ENCODE assay signal across 1 cellular context in the genomic region with DNA sequence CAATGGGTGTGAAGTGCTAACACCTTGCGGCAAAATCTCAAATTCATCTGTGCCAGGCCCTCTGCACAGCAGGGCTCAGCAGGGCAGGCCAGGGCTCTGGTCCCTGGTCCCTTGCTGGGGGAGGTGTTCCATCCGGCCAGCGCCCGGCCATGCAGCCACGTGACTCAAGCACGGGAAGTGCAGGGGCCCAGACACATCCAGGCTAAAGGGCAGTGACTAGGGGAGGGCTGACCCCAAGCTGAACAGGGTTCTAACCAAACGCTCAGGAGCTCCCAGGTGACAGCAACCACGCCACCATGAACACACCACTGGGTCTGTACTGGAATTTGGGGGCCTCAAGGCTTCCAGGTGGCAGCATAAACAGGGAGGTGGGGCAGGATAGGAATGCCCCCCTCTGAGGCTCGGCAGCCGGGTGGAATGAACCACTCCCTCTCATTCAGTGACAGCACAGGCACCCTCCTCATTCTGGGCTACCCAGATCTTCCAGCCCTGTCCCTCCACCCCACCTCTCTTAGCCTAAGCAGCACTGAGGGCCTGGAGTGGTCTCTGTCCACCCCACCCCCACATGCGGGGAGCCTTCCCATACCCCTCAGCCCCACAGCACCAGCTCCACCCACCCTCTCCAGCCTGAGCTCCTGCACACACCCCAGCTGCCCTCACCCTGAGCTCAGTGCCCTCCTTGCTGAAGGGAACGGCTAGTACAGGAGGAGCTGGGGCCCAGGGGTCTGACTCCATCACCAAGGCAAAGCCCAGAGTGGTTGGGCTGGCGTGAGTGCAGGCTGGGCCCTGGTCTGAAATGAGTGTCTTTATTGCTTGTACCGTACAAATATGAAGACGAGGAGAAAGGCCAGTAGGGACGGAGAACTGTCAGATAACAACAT.
TF ChIP-seq lines count a peak whose summit lies in the region.

No MANE protein-coding gene starts in this region.

TF ChIP-seq in HepG2, 621 proteins besides CTCF, POLR2A, EP300 and RAD21 (continued from another document and continues in another):
- TF ChIP-seq, protein P1, sequence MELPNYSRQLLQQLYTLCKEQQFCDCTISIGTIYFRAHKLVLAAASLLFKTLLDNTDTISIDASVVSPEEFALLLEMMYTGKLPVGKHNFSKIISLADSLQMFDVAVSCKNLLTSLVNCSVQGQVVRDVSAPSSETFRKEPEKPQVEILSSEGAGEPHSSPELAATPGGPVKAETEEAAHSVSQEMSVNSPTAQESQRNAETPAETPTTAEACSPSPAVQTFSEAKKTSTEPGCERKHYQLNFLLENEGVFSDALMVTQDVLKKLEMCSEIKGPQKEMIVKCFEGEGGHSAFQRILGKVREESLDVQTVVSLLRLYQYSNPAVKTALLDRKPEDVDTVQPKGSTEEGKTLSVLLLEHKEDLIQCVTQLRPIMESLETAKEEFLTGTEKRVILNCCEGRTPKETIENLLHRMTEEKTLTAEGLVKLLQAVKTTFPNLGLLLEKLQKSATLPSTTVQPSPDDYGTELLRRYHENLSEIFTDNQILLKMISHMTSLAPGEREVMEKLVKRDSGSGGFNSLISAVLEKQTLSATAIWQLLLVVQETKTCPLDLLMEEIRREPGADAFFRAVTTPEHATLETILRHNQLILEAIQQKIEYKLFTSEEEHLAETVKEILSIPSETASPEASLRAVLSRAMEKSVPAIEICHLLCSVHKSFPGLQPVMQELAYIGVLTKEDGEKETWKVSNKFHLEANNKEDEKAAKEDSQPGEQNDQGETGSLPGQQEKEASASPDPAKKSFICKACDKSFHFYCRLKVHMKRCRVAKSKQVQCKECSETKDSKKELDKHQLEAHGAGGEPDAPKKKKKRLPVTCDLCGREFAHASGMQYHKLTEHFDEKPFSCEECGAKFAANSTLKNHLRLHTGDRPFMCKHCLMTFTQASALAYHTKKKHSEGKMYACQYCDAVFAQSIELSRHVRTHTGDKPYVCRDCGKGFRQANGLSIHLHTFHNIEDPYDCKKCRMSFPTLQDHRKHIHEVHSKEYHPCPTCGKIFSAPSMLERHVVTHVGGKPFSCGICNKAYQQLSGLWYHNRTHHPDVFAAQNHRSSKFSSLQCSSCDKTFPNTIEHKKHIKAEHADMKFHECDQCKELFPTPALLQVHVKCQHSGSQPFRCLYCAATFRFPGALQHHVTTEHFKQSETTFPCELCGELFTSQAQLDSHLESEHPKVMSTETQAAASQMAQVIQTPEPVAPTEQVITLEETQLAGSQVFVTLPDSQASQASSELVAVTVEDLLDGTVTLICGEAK (IDR thresholded peaks at IDR 0.05): no peak
- TF ChIP-seq, protein P1 (CRISPR knock-in tag; IDR thresholded peaks at IDR 0.05): peak; percentile 73; the same call in 1 of the 2 replicates
- TF ChIP-seq, protein P2, sequence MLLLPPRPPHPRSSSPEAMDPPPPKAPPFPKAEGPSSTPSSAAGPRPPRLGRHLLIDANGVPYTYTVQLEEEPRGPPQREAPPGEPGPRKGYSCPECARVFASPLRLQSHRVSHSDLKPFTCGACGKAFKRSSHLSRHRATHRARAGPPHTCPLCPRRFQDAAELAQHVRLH (CRISPR knock-in tag; IDR thresholded peaks at IDR 0.05; ENCODE audit: borderline replicate concordance, low read depth): peak; percentile 80; the same call in 1 of the 2 replicates
- TF ChIP-seq ZGPAT (CRISPR knock-in tag; IDR thresholded peaks at IDR 0.05) (peak; percentile 91), RARA (CRISPR knock-in tag; IDR thresholded peaks at IDR 0.05) (peak; percentile 84), TAF1 (CRISPR knock-in tag; IDR thresholded peaks at IDR 0.05) (peak; percentile 73), STAT6 (CRISPR knock-in tag; IDR thresholded peaks at IDR 0.05; ENCODE audit: borderline replicate concordance) (peak; percentile 20; the same call in 1 of the 2 replicates), IKZF4 (CRISPR knock-in tag; IDR thresholded peaks at IDR 0.05; ENCODE audit: borderline replicate concordance, low read depth, not compliant biosample characterization) (no peak), ZNF513 (CRISPR knock-in tag; conservative IDR thresholded peaks at IDR 0.05) (no peak), SETDB1 (CRISPR knock-in tag; IDR thresholded peaks at IDR 0.05; ENCODE audit: borderline replicate concordance) (no peak), ZMYM3 (CRISPR knock-in tag; IDR thresholded peaks at IDR 0.05) (no peak), ZFP37 (CRISPR knock-in tag; IDR thresholded peaks at IDR 0.05; ENCODE audit: borderline replicate concordance) (no peak), REXO4 (CRISPR knock-in tag; IDR thresholded peaks at IDR 0.05; ENCODE audit: borderline replicate concordance) (no peak), YEATS4 (CRISPR knock-in tag; IDR thresholded peaks at IDR 0.05; ENCODE audit: borderline replicate concordance) (peak; percentile 79; the same call in 1 of the 2 replicates), NFKB2 (CRISPR knock-in tag; IDR thresholded peaks at IDR 0.05; ENCODE audit: borderline replicate concordance) (no peak), PHF20 (CRISPR knock-in tag; IDR thresholded peaks at IDR 0.05) (peak; percentile 84), TERF1 (CRISPR knock-in tag; IDR thresholded peaks at IDR 0.05) (no peak), ZNF770 (CRISPR knock-in tag; IDR thresholded peaks at IDR 0.05) (peak; percentile 28; the same call in 1 of the 2 replicates)
- TF ChIP-seq, protein P3, sequence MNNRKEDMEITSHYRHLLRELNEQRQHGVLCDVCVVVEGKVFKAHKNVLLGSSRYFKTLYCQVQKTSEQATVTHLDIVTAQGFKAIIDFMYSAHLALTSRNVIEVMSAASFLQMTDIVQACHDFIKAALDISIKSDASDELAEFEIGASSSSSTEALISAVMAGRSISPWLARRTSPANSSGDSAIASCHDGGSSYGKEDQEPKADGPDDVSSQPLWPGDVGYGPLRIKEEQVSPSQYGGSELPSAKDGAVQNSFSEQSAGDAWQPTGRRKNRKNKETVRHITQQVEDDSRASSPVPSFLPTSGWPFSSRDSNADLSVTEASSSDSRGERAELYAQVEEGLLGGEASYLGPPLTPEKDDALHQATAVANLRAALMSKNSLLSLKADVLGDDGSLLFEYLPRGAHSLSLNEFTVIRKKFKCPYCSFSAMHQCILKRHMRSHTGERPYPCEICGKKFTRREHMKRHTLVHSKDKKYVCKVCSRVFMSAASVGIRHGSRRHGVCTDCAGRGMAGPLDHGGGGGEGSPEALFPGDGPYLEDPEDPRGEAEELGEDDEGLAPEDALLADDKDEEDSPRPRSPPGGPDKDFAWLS (CRISPR knock-in tag; IDR thresholded peaks at IDR 0.05; ENCODE audit: borderline replicate concordance): 0 out of 2 replicates have a peak, but pooled peaks have one; percentile 67
- TF ChIP-seq, protein P4, sequence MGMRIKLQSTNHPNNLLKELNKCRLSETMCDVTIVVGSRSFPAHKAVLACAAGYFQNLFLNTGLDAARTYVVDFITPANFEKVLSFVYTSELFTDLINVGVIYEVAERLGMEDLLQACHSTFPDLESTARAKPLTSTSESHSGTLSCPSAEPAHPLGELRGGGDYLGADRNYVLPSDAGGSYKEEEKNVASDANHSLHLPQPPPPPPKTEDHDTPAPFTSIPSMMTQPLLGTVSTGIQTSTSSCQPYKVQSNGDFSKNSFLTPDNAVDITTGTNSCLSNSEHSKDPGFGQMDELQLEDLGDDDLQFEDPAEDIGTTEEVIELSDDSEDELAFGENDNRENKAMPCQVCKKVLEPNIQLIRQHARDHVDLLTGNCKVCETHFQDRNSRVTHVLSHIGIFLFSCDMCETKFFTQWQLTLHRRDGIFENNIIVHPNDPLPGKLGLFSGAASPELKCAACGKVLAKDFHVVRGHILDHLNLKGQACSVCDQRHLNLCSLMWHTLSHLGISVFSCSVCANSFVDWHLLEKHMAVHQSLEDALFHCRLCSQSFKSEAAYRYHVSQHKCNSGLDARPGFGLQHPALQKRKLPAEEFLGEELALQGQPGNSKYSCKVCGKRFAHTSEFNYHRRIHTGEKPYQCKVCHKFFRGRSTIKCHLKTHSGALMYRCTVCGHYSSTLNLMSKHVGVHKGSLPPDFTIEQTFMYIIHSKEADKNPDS (CRISPR knock-in tag; IDR thresholded peaks at IDR 0.05): no peak
